ENCODE assay signal across 27 cellular contexts in the genomic region with DNA sequence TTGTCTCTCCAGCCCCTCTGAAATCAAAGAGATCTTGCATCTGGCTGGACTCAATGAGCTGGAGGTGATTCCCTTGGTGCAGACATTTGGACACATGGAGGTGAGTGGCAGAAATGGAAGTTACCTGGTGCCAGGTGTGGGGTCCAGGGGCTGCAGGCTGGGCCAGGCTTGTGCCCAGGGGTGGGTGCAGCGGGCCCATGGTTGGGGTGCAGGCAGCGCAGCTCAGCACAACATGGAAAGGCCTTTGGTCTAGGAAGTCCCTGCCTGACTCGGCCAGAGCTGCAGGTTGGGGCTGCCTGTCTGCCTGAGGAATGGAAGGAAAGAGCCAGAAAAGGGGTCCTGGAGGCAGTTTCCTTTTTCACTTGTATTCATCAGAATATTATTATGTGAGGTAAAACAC. TPM values are rescaled to one million over a fixed set of nuclear protein-coding genes. Genes with fewer than 3 reads are reported as not detected.
"Had no signal": no experiment of that assay in that cellular context is flagged by ENCODE, and none has a peak within 500 bp of the region (broad histone marks: within the 10 kb centered on the region; RNA-seq: fewer than 3 reads in every experiment).

No MANE protein-coding gene starts in this region.

- FAIRE-seq: endometrium had no signal

- H3K4me1 ChIP-seq: heart right ventricle, left lung, psoas muscle, stomach, transverse colon, uterus had no signal

- DNase-seq: activated CD4-positive, alpha-beta memory T cell treated with anti-CD3 and anti-CD28 coated beads for 36 hours; activated CD4-positive, alpha-beta T cell treated with anti-CD3 and anti-CD28 coated beads for 48 hours; activated effector memory CD4-positive, alpha-beta T cell treated with anti-CD3 and anti-CD28 coated beads, Interleukin-2, amount 50 U/mL, for 16 hours; activated naive CD4-positive, alpha-beta T cell treated with anti-CD3 and anti-CD28 coated beads, Interleukin-2, amount 10 ng/mL, durations not matched to agents 7 days and 5 days; activated T-cell treated with anti-CD3 and anti-CD28 coated beads for 4 hours; aorta; effector CD4-positive, alpha-beta T cell; foreskin fibroblast; heart right ventricle; naive thymus-derived CD8-positive, alpha-beta T cell; ovary; psoas muscle; right cardiac atrium; stimulated activated CD4-positive, alpha-beta T cell treated with anti-CD3 and anti-CD28 coated beads, Interleukin-1b, Interleukin-23, amount 100 ng/mL, for 48 hours; stomach; T-helper 17 cell; transverse colon; uterus had no signal

- H3K9me3 ChIP-seq: heart right ventricle, left lung, neutrophil, ovary, psoas muscle, stomach, transverse colon, uterus had no signal

- H3K27me3 ChIP-seq: heart right ventricle, left lung, neutrophil, ovary, stomach, transverse colon, uterus had no signal

- ATAC-seq: heart right ventricle; left lung; naive thymus-derived CD8-positive, alpha-beta T cell; psoas muscle; right cardiac atrium; T-helper 17 cell had no signal

- H3K36me3 ChIP-seq: neutrophil, ovary, transverse colon, uterus had no signal

- H3K4me3 ChIP-seq: heart right ventricle, left lung, lung, ovary, psoas muscle, stomach, transverse colon, uterus had no signal

- H3K27ac ChIP-seq: heart right ventricle, left lung, neutrophil, ovary, psoas muscle, stomach, transverse colon, uterus had no signal

RNA-seq across cellular contexts. Expression of a gene that starts 57.0 kb away (rescaled TPM):
- total RNA-seq: activated CD4-positive, alpha-beta memory T cell treated with anti-CD3 and anti-CD28 coated beads for 36 hours; aorta; chondrocyte; epithelial cell of proximal tubule; fibroblast of lung; kidney epithelial cell; left lung; naive thymus-derived CD8-positive, alpha-beta T cell; ovary; stomach; T-helper 17 cell; temporal lobe; uterus had no signal
- polyA plus RNA-seq: aorta; fibroblast of lung; lung; naive thymus-derived CD8-positive, alpha-beta T cell; ovary; stomach had no signal
